Comparison of ENCODE assay signal across 8 cellular contexts in genomic region chr15:77966540-77967290, GRCh38.
DNase-seq lines count a peak whose midpoint lies in the region; ATAC-seq and TF ChIP-seq lines count a peak whose summit lies in the region.

No MANE protein-coding gene starts in this region.

- H3K4me1 ChIP-seq in MM.1S (ENCODE audit: low read length), result no peaks in the 10 kb centered on the region
- no peaks in the 10 kb centered on the region for H3K4me1 ChIP-seq in mesenchymal stem cell (ENCODE audit: control insufficient read depth, insufficient read depth, low read depth, low read length)

- H3K14ac ChIP-seq in mesenchymal stem cell (ENCODE audit: low read length in 2 of 2), result no peak overlapping the region

- no peaks in the 10 kb centered on the region for H3K79me1 ChIP-seq in mesenchymal stem cell (replicated peaks; ENCODE audit: low read length, poor library complexity, severe bottlenecking)

- no peak overlapping the region for H3K4me2 ChIP-seq in MM.1S (ENCODE audit: low read depth, low read length)
- no peak overlapping the region for H3K4me2 ChIP-seq in mesenchymal stem cell (ENCODE audit: low read length, poor library complexity, severe bottlenecking)

- H4K91ac ChIP-seq in mesenchymal stem cell (ENCODE audit: low read length), result no peak overlapping the region

- no peaks in the 10 kb centered on the region for H3F3A ChIP-seq in MM.1S (ENCODE audit: insufficient read depth, low read length)

- H3K4me1 Mint-ChIP-seq in activated CD4-positive, alpha-beta T cell treated with anti-CD3 and anti-CD28 coated beads, Interleukin-2, amount 10 ng/mL, durations not matched to agents 24 days and 14 days, result peaks cover 4% of the 10 kb centered on the region

- DNase-seq in NCI-H1417 (lab: John Stamatoyannopoulos, UW) (peak in 2 of 3 experiments; percentile 52 to 77), NCI-H1417 treated with DMSO at 0.1 percent for 48 hours (lab: John Stamatoyannopoulos, UW) (no peak), MM.1S (peak; percentile 39), mesenchymal stem cell (peak; percentile 62), stromal cell of bone marrow (ENCODE audit: low read depth) (peak; percentile 27)
- peak; percentile 86 for DNase-seq in activated CD4-positive, alpha-beta T cell treated with anti-CD3 and anti-CD28 coated beads, Interleukin-2, amount 10 ng/mL, durations not matched to agents 24 days and 14 days
- peak; percentile 39 for DNase-seq in effector CD4-positive, alpha-beta T cell

- peak overlapping the region; percentile 12 for H3K27ac Mint-ChIP-seq in activated CD4-positive, alpha-beta T cell treated with anti-CD3 and anti-CD28 coated beads, Interleukin-2, amount 10 ng/mL, durations not matched to agents 24 days and 14 days

- H2BK120ac ChIP-seq in mesenchymal stem cell (ENCODE audit: low read depth, low read length), result no peak overlapping the region

- H3K4ac ChIP-seq in mesenchymal stem cell (ENCODE audit: low read depth in 1 of 2, low read length in 2 of 2), result no peak overlapping the region

- H3K9me3 ChIP-seq in MM.1S (replicated peaks; ENCODE audit: insufficient read depth, low read length) (no peaks in the 10 kb centered on the region), mesenchymal stem cell (ENCODE audit: control insufficient read depth, low read length) (no peaks in the 10 kb centered on the region)

- H3K9me2 ChIP-seq in MM.1S (replicated peaks; ENCODE audit: insufficient read depth, low read length), result no peaks in the 10 kb centered on the region

- no peak overlapping the region for H2AFZ ChIP-seq in MM.1S (ENCODE audit: low read length)
- no peak overlapping the region for H2AFZ ChIP-seq in mesenchymal stem cell (ENCODE audit: low read depth, low read length)

- no peak overlapping the region for H2AK5ac ChIP-seq in mesenchymal stem cell (ENCODE audit: low read length, severe bottlenecking)

- intact Hi-C loops in activated CD4-positive, alpha-beta T cell treated with anti-CD3 and anti-CD28 coated beads, Interleukin-2, amount 10 ng/mL, durations not matched to agents 24 days and 14 days (cut with micrococcal nuclease), result loop anchor here (1.0 kb wide), 1 partner anchor 142 kb away; no protein-coding TSS in a partner anchor

- no peak overlapping the region for H2BK5ac ChIP-seq in mesenchymal stem cell (ENCODE audit: low read depth, low read length, poor library complexity, severe bottlenecking)

- no peak overlapping the region for H2BK15ac ChIP-seq in mesenchymal stem cell (ENCODE audit: low read depth, poor library complexity, severe bottlenecking)

- H3K9me3 Mint-ChIP-seq in activated CD4-positive, alpha-beta T cell treated with anti-CD3 and anti-CD28 coated beads, Interleukin-2, amount 10 ng/mL, durations not matched to agents 24 days and 14 days, result no peaks in the 10 kb centered on the region

- peaks cover 45% of the 10 kb centered on the region for H3K27me3 Mint-ChIP-seq in activated CD4-positive, alpha-beta T cell treated with anti-CD3 and anti-CD28 coated beads, Interleukin-2, amount 10 ng/mL, durations not matched to agents 24 days and 14 days

- no peak for ATAC-seq in GM18858 (IDR thresholded peaks at IDR 0.05; ENCODE audit: unreplicated experiment)

- H2BK12ac ChIP-seq in mesenchymal stem cell (ENCODE audit: low read length in 2 of 2), result no peak overlapping the region

- H3K27me3 ChIP-seq in MM.1S (replicated peaks; ENCODE audit: insufficient read depth, low read length), result no peaks in the 10 kb centered on the region
- H3K27me3 ChIP-seq in mesenchymal stem cell (ENCODE audit: control insufficient read depth in 1 of 2, insufficient read depth in 1 of 2, low read length in 2 of 2), result peaks cover 0 to 5% of the 10 kb centered on the region in 2 experiments

- no peaks in the 10 kb centered on the region for H4K20me1 ChIP-seq in MM.1S (ENCODE audit: insufficient read depth, low read length)

- H3K79me2 ChIP-seq in MM.1S (ENCODE audit: low read length), result no peaks in the 10 kb centered on the region

- no peak overlapping the region for H3K18ac ChIP-seq in mesenchymal stem cell (ENCODE audit: low read depth in 1 of 2, low read length in 2 of 2)

- H3K36me3 Mint-ChIP-seq in activated CD4-positive, alpha-beta T cell treated with anti-CD3 and anti-CD28 coated beads, Interleukin-2, amount 10 ng/mL, durations not matched to agents 24 days and 14 days (ENCODE audit: low read depth), result no peaks in the 10 kb centered on the region

- H3K23ac ChIP-seq in mesenchymal stem cell (ENCODE audit: low read length in 2 of 2), result no peak overlapping the region

- no peak overlapping the region for H4K8ac ChIP-seq in mesenchymal stem cell (ENCODE audit: low read length)

- no peak overlapping the region for H3K4me3 ChIP-seq in MM.1S (ENCODE audit: low read length)
- H3K4me3 ChIP-seq in mesenchymal stem cell (ENCODE audit: insufficient read depth in 1 of 2, low read depth in 1 of 2, low read length in 2 of 2), result no peak overlapping the region

- no peak overlapping the region for H3K4me3 Mint-ChIP-seq in activated CD4-positive, alpha-beta T cell treated with anti-CD3 and anti-CD28 coated beads, Interleukin-2, amount 10 ng/mL, durations not matched to agents 24 days and 14 days

- H3K27ac ChIP-seq in MM.1S (ENCODE audit: low read length) (no peak overlapping the region), mesenchymal stem cell (ENCODE audit: low read length, poor library complexity, severe bottlenecking) (no peak overlapping the region)

- no peak overlapping the region for H3K9ac ChIP-seq in MM.1S (ENCODE audit: low read length)
- H3K9ac ChIP-seq in mesenchymal stem cell (ENCODE audit: low read length), result no peak overlapping the region

- peak; percentile 89 for TF ChIP-seq CTCF in MM.1S (IDR thresholded peaks at IDR 0.05; ENCODE audit: low read length)

- H3K36me3 ChIP-seq in MM.1S (replicated peaks; ENCODE audit: insufficient read depth, low read length), result no peaks in the 10 kb centered on the region
- no peaks in the 10 kb centered on the region for H3K36me3 ChIP-seq in mesenchymal stem cell (ENCODE audit: control insufficient read depth in 1 of 2, insufficient read depth in 2 of 2, low read depth in 1 of 2, low read length in 2 of 2)

- 0% methylated on average over 3 of the region's 4 CpGs for WGBS in mesenchymal stem cell
